22 cellular contexts compared by ENCODE assay signal in genomic region chr9:102650896-102651295, GRCh38.
"Had no signal": no experiment of that assay in that cellular context is flagged by ENCODE, and none has a peak within 500 bp of the region (broad histone marks: within the 10 kb centered on the region; RNA-seq: fewer than 3 reads in every experiment).

No MANE protein-coding gene starts in this region.

- DNase-seq: colonic mucosa; cortex of kidney; dermis blood vessel endothelial cell; dorsolateral prefrontal cortex; effector CD4-positive, alpha-beta T cell; effector CD8-positive, alpha-beta T cell; effector memory CD4-positive, alpha-beta T cell; effector memory CD8-positive, alpha-beta T cell; endodermal cell; erythroblast; esophagus squamous epithelium; foreskin fibroblast; foreskin keratinocyte; foreskin melanocyte; gastrocnemius medialis; glutamatergic neuron; head of caudate nucleus; heart left ventricle; heart right ventricle had no signal

- FAIRE-seq: endometrium, endothelial cell of umbilical vein, frontal cortex had no signal
